20 cellular contexts compared by ENCODE assay signal in genomic region chr10:61845196-61845949, GRCh38. TPM values are rescaled to one million over a fixed set of nuclear protein-coding genes. Genes with fewer than 3 reads are reported as not detected.
A peak's percentile ranks its signal among the peaks of the same experiment; 100 is the strongest.
DNase-seq lines count a peak whose midpoint lies in the region; ATAC-seq, FAIRE-seq and TF ChIP-seq lines count a peak whose summit lies in the region.
"Had no signal": no experiment of that assay in that cellular context is flagged by ENCODE, and none has a peak within 500 bp of the region (broad histone marks: within the 10 kb centered on the region; RNA-seq: fewer than 3 reads in every experiment).

No MANE protein-coding gene starts in this region.

- peaks cover 33% of the 10 kb centered on the region for H3F3A ChIP-seq in SK-N-SH (replicated peaks; ENCODE audit: insufficient read depth)

- no peak for ATAC-seq in SK-N-SH treated with all-trans-retinoic acid at 6 μM for 48 hours

- FAIRE-seq in RCC 7860 (lab: Jason Lieb, UNC) = no peak

- POLR2A ChIA-PET in SK-N-SH (lab: Yijun Ruan, JAX) = no interaction called here

- H3K4me1 ChIP-seq in SK-N-SH (ENCODE audit: control insufficient read depth in 1 of 2, insufficient read depth in 2 of 2, low read depth in 1 of 2, low read length in 1 of 2) (peaks cover 0 to 43% of the 10 kb centered on the region in 2 experiments; a peak in 3 of 4 replicates), endodermal cell (ENCODE audit: control insufficient read depth, insufficient read depth, low read length) (no peaks in the 10 kb centered on the region), mucosa of rectum (ENCODE audit: control insufficient read depth in 2 of 2, insufficient read depth in 2 of 2, low read length in 2 of 2) (peaks cover 2 to 32% of the 10 kb centered on the region in 2 donors)
- H3K4me1 ChIP-seq: BE2C had no signal

- H3K36me3 ChIP-seq in SK-N-SH (replicated peaks in 1 of 2; ENCODE audit: control insufficient read depth in 1 of 2, insufficient read depth in 2 of 2, low read length in 1 of 2) (no peaks in the 10 kb centered on the region), endodermal cell (ENCODE audit: control insufficient read depth, insufficient read depth, low read length) (no peaks in the 10 kb centered on the region), mucosa of rectum (ENCODE audit: control insufficient read depth in 2 of 2, insufficient read depth in 2 of 2, low read length in 2 of 2) (no peaks in the 10 kb centered on the region)
- H3K36me3 ChIP-seq: BE2C, HAP-1 had no signal

- H3K27me3 Mint-ChIP-seq in endodermal cell (ENCODE audit: insufficient read depth) = peaks cover 34% of the 10 kb centered on the region
- H3K27me3 Mint-ChIP-seq in type B pancreatic cell = no peaks in the 10 kb centered on the region
- H3K27me3 Mint-ChIP-seq in activated T-helper 2 cell treated with anti-CD3 and anti-CD28 coated beads, Interferon-gamma antibody, Interleukin-2, Interleukin-4, amounts not matched to agents 10 μg/mL and 5 μg/mL and 100 μg/mL, durations not matched to agents 14 hours and 24 hours and 36 hours (ENCODE audit: low read depth) = no peaks in the 10 kb centered on the region
- H3K27me3 Mint-ChIP-seq: CD4-positive, alpha-beta memory T cell had no signal

- H3K27ac ChIP-seq in SK-N-SH (ENCODE audit: low read depth in 2 of 2, low read length in 1 of 2) = no peak overlapping the region
- H3K27ac ChIP-seq in endodermal cell (ENCODE audit: low read depth, low read length) = no peak overlapping the region
- peak overlapping the region; percentile 35 to 41 for H3K27ac ChIP-seq in mucosa of rectum (ENCODE audit: low read depth in 2 of 2, low read length in 2 of 2)
- H3K27ac ChIP-seq: 22Rv1 had no signal

- no peaks in the 10 kb centered on the region for H3K79me2 ChIP-seq in SK-N-SH (ENCODE audit: insufficient read depth)

- 0 out of 2 replicates have a peak overlapping the region, but pooled peaks have one; percentile 19 for H2AFZ ChIP-seq in SK-N-SH (ENCODE audit: low read depth)

- H3K9me3 Mint-ChIP-seq in endodermal cell (no peaks in the 10 kb centered on the region), type B pancreatic cell (peaks cover 17% of the 10 kb centered on the region)
- H3K9me3 Mint-ChIP-seq in activated T-helper 2 cell treated with anti-CD3 and anti-CD28 coated beads, Interferon-gamma antibody, Interleukin-2, Interleukin-4, amounts not matched to agents 10 μg/mL and 5 μg/mL and 100 μg/mL, durations not matched to agents 14 hours and 24 hours and 36 hours = no peaks in the 10 kb centered on the region
- H3K9me3 Mint-ChIP-seq: CD4-positive, alpha-beta memory T cell had no signal

- no peak for TF ChIP-seq RAD21 in SK-N-SH (IDR thresholded peaks at IDR 0.05; ENCODE audit: low read length)

- no peak overlapping the region for H3K4me2 ChIP-seq in SK-N-SH

- H3K9ac ChIP-seq in SK-N-SH (no peak overlapping the region), endodermal cell (ENCODE audit: extremely low read depth, low read length, poor library complexity, severe bottlenecking) (no peak overlapping the region), mucosa of rectum (ENCODE audit: low read depth in 1 of 2, low read length in 2 of 2) (no peak overlapping the region)

- H3K4me3 Mint-ChIP-seq in endodermal cell = no peak overlapping the region
- no peak overlapping the region for H3K4me3 Mint-ChIP-seq in type B pancreatic cell
- no peak overlapping the region for H3K4me3 Mint-ChIP-seq in activated T-helper 2 cell treated with anti-CD3 and anti-CD28 coated beads, Interferon-gamma antibody, Interleukin-2, Interleukin-4, amounts not matched to agents 10 μg/mL and 5 μg/mL and 100 μg/mL, durations not matched to agents 14 hours and 24 hours and 36 hours (ENCODE audit: low read depth)

- no peak overlapping the region for H3K27ac Mint-ChIP-seq in endodermal cell
- H3K27ac Mint-ChIP-seq in type B pancreatic cell = peak overlapping the region; percentile 15
- H3K27ac Mint-ChIP-seq in activated T-helper 2 cell treated with anti-CD3 and anti-CD28 coated beads, Interferon-gamma antibody, Interleukin-2, Interleukin-4, amounts not matched to agents 10 μg/mL and 5 μg/mL and 100 μg/mL, durations not matched to agents 14 hours and 24 hours and 36 hours = no peak overlapping the region
- H3K27ac Mint-ChIP-seq: CD4-positive, alpha-beta memory T cell had no signal

- H3K9me3 ChIP-seq in SK-N-SH (no peaks in the 10 kb centered on the region), endodermal cell (ENCODE audit: control insufficient read depth, low read length) (no peaks in the 10 kb centered on the region), mucosa of rectum (ENCODE audit: control insufficient read depth in 2 of 2, low read length in 2 of 2) (no peaks in the 10 kb centered on the region)
- H3K9me3 ChIP-seq: BE2C, HAP-1 had no signal

- no peak for TF ChIP-seq EP300 in SK-N-SH (IDR thresholded peaks at IDR 0.05; ENCODE audit: borderline replicate concordance in 1 of 2, low read depth in 1 of 2, low read length in 1 of 2)

- H3K27me3 ChIP-seq in SK-N-SH (ENCODE audit: insufficient read depth) = no peaks in the 10 kb centered on the region
- no peaks in the 10 kb centered on the region for H3K27me3 ChIP-seq in endodermal cell (ENCODE audit: control insufficient read depth, insufficient read depth, low read length, poor library complexity, severe bottlenecking)
- H3K27me3 ChIP-seq in mucosa of rectum (ENCODE audit: control insufficient read depth in 2 of 2, insufficient read depth in 2 of 2, low read length in 2 of 2) = no peaks in the 10 kb centered on the region
- H3K27me3 ChIP-seq: BE2C had no signal

- H3K9me2 ChIP-seq in SK-N-SH = no peaks in the 10 kb centered on the region

- no peak for TF ChIP-seq CTCF in SK-N-SH (IDR thresholded peaks at IDR 0.05)
- no peak for TF ChIP-seq CTCF in endodermal cell (conservative IDR thresholded peaks at IDR 0.05)
- no peak for TF ChIP-seq CTCF in type B pancreatic cell (conservative IDR thresholded peaks at IDR 0.05)

- H3K4me3 ChIP-seq in SK-N-SH (ENCODE audit: low read depth in 2 of 2, low read length in 1 of 2) (no peak overlapping the region), endodermal cell (ENCODE audit: low read length) (no peak overlapping the region), mucosa of rectum (ENCODE audit: low read length in 2 of 2) (no peak overlapping the region)
- H3K4me3 ChIP-seq: HAP-1 had no signal

- CTCF ChIA-PET in SK-N-SH (lab: Yijun Ruan, JAX) = interaction anchor here (1.3 kb wide), 2 partner anchors 52 to 58 kb away, joined by 3 to 4 read pairs; no protein-coding TSS in a partner anchor

- 95% methylated on average over 2 of the region's 2 CpGs for WGBS in SK-N-SH (ENCODE audit: low lambda C conversion rate)
- 98% methylated on average over 2 of the region's 2 CpGs; no CpG with 5 or more reads in 1 of the 2 experiments for WGBS in endodermal cell (ENCODE audit: insufficient coverage in 1 of 2, insufficient read length in 1 of 2), 2 experiments

- no peak for DNase-seq in SK-N-SH
- peak; percentile 58 for DNase-seq in endodermal cell
- DNase-seq in type B pancreatic cell (ENCODE audit: extremely low spot score, unreplicated experiment) = no peak
- DNase-seq in RCC 7860 (ENCODE audit: low spot score) = no peak
- no peak for DNase-seq in posterior cingulate gyrus
- DNase-seq in activated T-helper 2 cell treated with anti-CD3 and anti-CD28 coated beads, Interferon-gamma antibody, Interleukin-2, Interleukin-4, amounts not matched to agents 10 μg/mL and 5 μg/mL and 100 μg/mL, durations not matched to agents 14 hours and 24 hours and 36 hours (ENCODE audit: low spot score) = no peak
- DNase-seq: BE2C; CD4-positive, alpha-beta memory T cell; DMS79; KBM-7; NCI-H1092; NCI-H146; NCI-H2081 treated with DMSO at 0.1 percent for 48 hours; NCI-H510A treated with DMSO at 0.1 percent for 48 hours; NCI-H82; Right ventricle myocardium superior had no signal

- H3K4me1 Mint-ChIP-seq in endodermal cell (peaks cover 29% of the 10 kb centered on the region), type B pancreatic cell (ENCODE audit: unreplicated experiment) (peaks cover 6% of the 10 kb centered on the region)
- peaks cover 9% of the 10 kb centered on the region for H3K4me1 Mint-ChIP-seq in activated T-helper 2 cell treated with anti-CD3 and anti-CD28 coated beads, Interferon-gamma antibody, Interleukin-2, Interleukin-4, amounts not matched to agents 10 μg/mL and 5 μg/mL and 100 μg/mL, durations not matched to agents 14 hours and 24 hours and 36 hours (ENCODE audit: low read depth)

- H3K36me3 Mint-ChIP-seq in endodermal cell (ENCODE audit: low read depth) = no peaks in the 10 kb centered on the region
- no peaks in the 10 kb centered on the region for H3K36me3 Mint-ChIP-seq in type B pancreatic cell
- no peaks in the 10 kb centered on the region for H3K36me3 Mint-ChIP-seq in activated T-helper 2 cell treated with anti-CD3 and anti-CD28 coated beads, Interferon-gamma antibody, Interleukin-2, Interleukin-4, amounts not matched to agents 10 μg/mL and 5 μg/mL and 100 μg/mL, durations not matched to agents 14 hours and 24 hours and 36 hours (ENCODE audit: low read depth)
- H3K36me3 Mint-ChIP-seq: CD4-positive, alpha-beta memory T cell had no signal

- intact Hi-C loops in posterior cingulate gyrus (cut with DNase I) = no loop called here
- intact Hi-C loops in activated T-helper 2 cell treated with anti-CD3 and anti-CD28 coated beads, Interferon-gamma antibody, Interleukin-2, Interleukin-4, amounts not matched to agents 10 μg/mL and 5 μg/mL and 100 μg/mL, durations not matched to agents 14 hours and 24 hours and 36 hours (cut with micrococcal nuclease) = no loop called here

- H4K20me1 ChIP-seq in SK-N-SH (ENCODE audit: insufficient read depth) = no peaks in the 10 kb centered on the region

TF ChIP-seq in SK-N-SH, 30 proteins besides CTCF, POLR2A, EP300 and RAD21:
- TF ChIP-seq SIN3A (IDR thresholded peaks at IDR 0.05; ENCODE audit: borderline replicate concordance, low read depth, low read length) = no peak
TF ChIP-seq in SK-N-SH: peak in this region for 0.

TF ChIP-seq in SK-N-SH treated with all-trans-retinoic acid at 6 μM for 48 hours, 23 proteins besides CTCF, POLR2A, EP300 and RAD21 (continues in another document):
- TF ChIP-seq TOX (CRISPR knock-in tag; IDR thresholded peaks at IDR 0.05; ENCODE audit: borderline replicate concordance) (no peak), SNAI2 (CRISPR knock-in tag; IDR thresholded peaks at IDR 0.05) (no peak), TCF4 (CRISPR knock-in tag; IDR thresholded peaks at IDR 0.05; ENCODE audit: borderline replicate concordance) (no peak)

RNA-seq across cellular contexts. Expression of gene ARID5B, which starts 56.1 kb away (rescaled TPM):
- 10.9 and 18.4 TPM in 2 replicates for polyA plus RNA-seq in SK-N-SH (2012; rRNA removed)
- 12.7 and 13.2 TPM in 2 replicates for polyA plus RNA-seq in SK-N-SH (2012; cell fraction: cytosol; rRNA removed)
- 12.0 and 22.4 TPM in 2 replicates for polyA plus RNA-seq in SK-N-SH (2012; cell fraction: nucleus; rRNA removed)
- 1 to 10 TPM; 1.2 to 1.8 TPM for total RNA-seq in endodermal cell
- 5.5 TPM for polyA plus RNA-seq in endodermal cell (2013, experiment 1 of 2)
- polyA plus RNA-seq in endodermal cell (2013, experiment 2 of 2) = 5.5 TPM
- 36.9 and 55.2 TPM in 2 replicates for total RNA-seq in type B pancreatic cell (ENCODE audit: low replicate concordance)
- total RNA-seq in activated T-helper 2 cell treated with anti-CD3 and anti-CD28 coated beads, Interferon-gamma antibody, Interleukin-2, Interleukin-4, amounts not matched to agents 10 μg/mL and 5 μg/mL and 100 μg/mL, durations not matched to agents 14 hours and 24 hours and 36 hours = 34.9 and 35.7 TPM in 2 replicates

Comparison
In these comparisons a context has a peak if more than half of its experiments do, and no peak if none do; other contexts are left out.
1. H3K27ac ChIP-seq: peak in mucosa of rectum (2 of 2); none in SK-N-SH (0 of 2) and endodermal cell (single experiment).
2. RNA of gene ARID5B, which starts 56.1 kb away (total RNA-seq): 36.9 to 55.2 TPM in type B pancreatic cell and 34.9 to 35.7 TPM in activated T-helper 2 cell treated with anti-CD3 and anti-CD28 coated beads, Interferon-gamma antibody, Interleukin-2, Interleukin-4, amounts not matched to agents 10 μg/mL and 5 μg/mL and 100 μg/mL, durations not matched to agents 14 hours and 24 hours and 36 hours; 1.2 to 1.8 TPM in endodermal cell; every median in the first group is over 10 times any median in the second.